ENCODE assay signal across 12 cellular contexts in genomic region chr2:1972428-1972827, GRCh38.
DNase-seq lines count a peak whose midpoint lies in the region; ATAC-seq and TF ChIP-seq lines count a peak whose summit lies in the region.
"Had no signal": no experiment of that assay in that cellular context is flagged by ENCODE, and none has a peak within 500 bp of the region (broad histone marks: within the 10 kb centered on the region; RNA-seq: fewer than 3 reads in every experiment).

No MANE protein-coding gene starts in this region.

- no peaks in the 10 kb centered on the region for H3K36me3 Mint-ChIP-seq in activated naive CD8-positive, alpha-beta T cell treated with anti-CD3 and anti-CD28 coated beads for 36 hours

- no peaks in the 10 kb centered on the region for H3K27me3 Mint-ChIP-seq in activated naive CD8-positive, alpha-beta T cell treated with anti-CD3 and anti-CD28 coated beads for 36 hours
- H3K27me3 Mint-ChIP-seq: activated B cell treated with CpG ODN at 0.5 μM for 24 hours, B cell had no signal

- H3K9me3 Mint-ChIP-seq in activated naive CD8-positive, alpha-beta T cell treated with anti-CD3 and anti-CD28 coated beads for 36 hours: no peaks in the 10 kb centered on the region
- H3K9me3 Mint-ChIP-seq: activated B cell treated with CpG ODN at 0.5 μM for 24 hours had no signal

- CTCF ChIA-PET in BJ (lab: Yijun Ruan, JAX): no interaction called here

- DNase-seq in BJ (ENCODE audit: low read depth): peak; percentile 55
- peak; percentile 99 for DNase-seq in NCI-H1694 treated with DMSO at 0.1 percent for 48 hours (lab: John Stamatoyannopoulos, UW)
- peak; percentile 62 for DNase-seq in inferior parietal cortex (ENCODE audit: extremely low spot score)
- no peak for DNase-seq in activated naive CD8-positive, alpha-beta T cell treated with anti-CD3 and anti-CD28 coated beads for 36 hours
- DNase-seq in uterus: no peak
- DNase-seq in AG20443 (ENCODE audit: low spot score): no peak
- DNase-seq: activated B cell treated with CpG ODN at 0.5 μM for 24 hours, amniotic stem cell, spleen had no signal

- no peak overlapping the region for H3K4me3 ChIP-seq in BJ (ENCODE audit: low read depth, low read length)
- H3K4me3 ChIP-seq in uterus: no peak overlapping the region
- H3K4me3 ChIP-seq: spleen had no signal

- no peaks in the 10 kb centered on the region for H3K9me3 ChIP-seq in uterus
- H3K9me3 ChIP-seq: spleen had no signal

- ATAC-seq in SK-N-SH treated with all-trans-retinoic acid at 6 μM for 48 hours (no peak; the same call in 2 of the 3 replicates), HG03378 (IDR thresholded peaks at IDR 0.05; ENCODE audit: unreplicated experiment) (no peak)

- no peaks in the 10 kb centered on the region for H3K4me1 ChIP-seq in uterus

- H3K27ac Mint-ChIP-seq in activated naive CD8-positive, alpha-beta T cell treated with anti-CD3 and anti-CD28 coated beads for 36 hours: no peak overlapping the region
- H3K27ac Mint-ChIP-seq: activated B cell treated with CpG ODN at 0.5 μM for 24 hours, B cell had no signal

- H3K36me3 ChIP-seq in BJ (ENCODE audit: control insufficient read depth, insufficient read depth, low read length) (no peaks in the 10 kb centered on the region), uterus (no peaks in the 10 kb centered on the region)
- H3K36me3 ChIP-seq: spleen had no signal

- H3K27me3 ChIP-seq in BJ (ENCODE audit: control insufficient read depth, insufficient read depth, low read length) (no peaks in the 10 kb centered on the region), uterus (no peaks in the 10 kb centered on the region)

- intact Hi-C loops in uterus (cut with DNase I; ENCODE audit: low total_unique reads): no loop called here

- no peak for TF ChIP-seq CTCF in BJ (IDR thresholded peaks at IDR 0.05; ENCODE audit: insufficient read depth, low read depth, low read length)
- TF ChIP-seq CTCF in uterus (IDR thresholded peaks at IDR 0.05): no peak

- no peak overlapping the region for H3K4me3 Mint-ChIP-seq in activated naive CD8-positive, alpha-beta T cell treated with anti-CD3 and anti-CD28 coated beads for 36 hours
- H3K4me3 Mint-ChIP-seq: activated B cell treated with CpG ODN at 0.5 μM for 24 hours, B cell had no signal

- no peaks in the 10 kb centered on the region for H3K4me1 Mint-ChIP-seq in activated naive CD8-positive, alpha-beta T cell treated with anti-CD3 and anti-CD28 coated beads for 36 hours
- H3K4me1 Mint-ChIP-seq: activated B cell treated with CpG ODN at 0.5 μM for 24 hours, B cell had no signal

- H3K27ac ChIP-seq in uterus: no peak overlapping the region
- H3K27ac ChIP-seq: spleen had no signal

- no peak for TF ChIP-seq POLR2A in uterus (IDR thresholded peaks at IDR 0.05)

- POLR2A ChIA-PET in BJ (lab: Charles Lee): no interaction called here

TF ChIP-seq in SK-N-SH treated with all-trans-retinoic acid at 6 μM for 48 hours, 23 proteins besides CTCF, POLR2A, EP300 and RAD21 (continues in another document):
- TF ChIP-seq POU6F1 (CRISPR knock-in tag; IDR thresholded peaks at IDR 0.05; ENCODE audit: borderline replicate concordance, low read depth) (no peak), ZFP30 (CRISPR knock-in tag; IDR thresholded peaks at IDR 0.05) (no peak), PPARA (CRISPR knock-in tag; IDR thresholded peaks at IDR 0.05; ENCODE audit: borderline replicate concordance) (no peak), RARB (CRISPR knock-in tag; IDR thresholded peaks at IDR 0.05) (no peak), TCF4 (CRISPR knock-in tag; IDR thresholded peaks at IDR 0.05; ENCODE audit: borderline replicate concordance) (peak; percentile 70; the same call in 1 of the 2 replicates), ARNTL (CRISPR knock-in tag; IDR thresholded peaks at IDR 0.05; ENCODE audit: borderline replicate concordance, low read depth) (no peak), ZC3H10 (CRISPR knock-in tag; IDR thresholded peaks at IDR 0.05) (no peak), GLIS3 (CRISPR knock-in tag; IDR thresholded peaks at IDR 0.05) (no peak), ZNF565 (CRISPR knock-in tag; conservative IDR thresholded peaks at IDR 0.05; ENCODE audit: low read depth) (no peak), CREB5 (CRISPR knock-in tag; IDR thresholded peaks at IDR 0.05; ENCODE audit: low read depth) (peak; percentile 17; the same call in 1 of the 2 replicates), ZNF8 (CRISPR knock-in tag; IDR thresholded peaks at IDR 0.05) (0 out of 2 replicates have a peak, but pooled peaks have one; percentile 9), ZNF70 (CRISPR knock-in tag; IDR thresholded peaks at IDR 0.05) (no peak), TSHZ2 (CRISPR knock-in tag; IDR thresholded peaks at IDR 0.05) (peak; percentile 81; the same call in 1 of the 2 replicates), TOX (CRISPR knock-in tag; IDR thresholded peaks at IDR 0.05; ENCODE audit: borderline replicate concordance) (no peak), SNAI2 (CRISPR knock-in tag; IDR thresholded peaks at IDR 0.05) (peak; percentile 75; the same call in 1 of the 2 replicates), ESRRG (CRISPR knock-in tag; IDR thresholded peaks at IDR 0.05) (no peak), ZFP3 (CRISPR knock-in tag; IDR thresholded peaks at IDR 0.05) (0 out of 2 replicates have a peak, but pooled peaks have one; percentile 13), BACH2 (CRISPR knock-in tag; IDR thresholded peaks at IDR 0.05; ENCODE audit: borderline replicate concordance) (no peak), CSDC2 (CRISPR knock-in tag; IDR thresholded peaks at IDR 0.05) (no peak), OSR1 (CRISPR knock-in tag; IDR thresholded peaks at IDR 0.05) (no peak), CSRNP3 (CRISPR knock-in tag; IDR thresholded peaks at IDR 0.05) (no peak), ISL1 (CRISPR knock-in tag; IDR thresholded peaks at IDR 0.05) (peak; percentile 76)

Comparison
In these comparisons a context has a peak if more than half of its experiments do, and no peak if none do; other contexts are left out.
1. DNase-seq: peak in BJ (single experiment), NCI-H1694 treated with DMSO at 0.1 percent for 48 hours (single experiment) and inferior parietal cortex (single experiment); none in activated naive CD8-positive, alpha-beta T cell treated with anti-CD3 and anti-CD28 coated beads for 36 hours (single experiment), uterus (0 of 2) and AG20443 (single experiment).